15 cellular contexts compared by ENCODE assay signal in genomic region chr9:27203783-27204182, GRCh38.
DNase-seq lines count a peak whose midpoint lies in the region; ATAC-seq and TF ChIP-seq lines count a peak whose summit lies in the region.
"Had no signal": no experiment of that assay in that cellular context is flagged by ENCODE, and none has a peak within 500 bp of the region (broad histone marks: within the 10 kb centered on the region; RNA-seq: fewer than 3 reads in every experiment).

No MANE protein-coding gene starts in this region.

- H3K27ac Mint-ChIP-seq in HFFc6 (no peak overlapping the region; the same call in 1 of the 2 replicates), nephron progenitor cell (peak overlapping the region; percentile 20)
- H3K27ac Mint-ChIP-seq: CD4-positive, CD25-positive, alpha-beta regulatory T cell; GM23338 had no signal

- no peak for TF ChIP-seq CTCF in HFFc6 (IDR thresholded peaks at IDR 0.05)
- no peak for TF ChIP-seq CTCF in nephron progenitor cell (IDR thresholded peaks at IDR 0.05)
- no peak for TF ChIP-seq CTCF in gastroesophageal sphincter (IDR thresholded peaks at IDR 0.05)

- H3K36me3 Mint-ChIP-seq in HFFc6 (ENCODE audit: low read depth) = peaks cover 4% of the 10 kb centered on the region; the same call in 1 of the 2 replicates
- no peaks in the 10 kb centered on the region for H3K36me3 Mint-ChIP-seq in nephron progenitor cell (ENCODE audit: low read depth)
- H3K36me3 Mint-ChIP-seq: CD4-positive, CD25-positive, alpha-beta regulatory T cell had no signal

- intact Hi-C loops in aorta (cut with DNase I) (no loop called here), sciatic nerve (cut with DNase I) (no loop called here)

- H3K36me3 ChIP-seq in aorta (ENCODE audit: control insufficient read depth in 1 of 2, insufficient read depth in 2 of 2, low read length in 1 of 2) (peaks cover 4 to 5% of the 10 kb centered on the region in 2 donors), gastroesophageal sphincter (no peaks in the 10 kb centered on the region)
- H3K36me3 ChIP-seq: BLaER1 treated with 17β-estradiol and CSF1 and Interleukin-3, amounts not matched to agents 10 nM and 100 nM had no signal

- TF ChIP-seq EP300 in gastroesophageal sphincter (IDR thresholded peaks at IDR 0.05) = no peak

- H3K27me3 Mint-ChIP-seq in HFFc6 (ENCODE audit: insufficient read depth) = no peaks in the 10 kb centered on the region; the same call in 1 of the 2 replicates
- H3K27me3 Mint-ChIP-seq in nephron progenitor cell (ENCODE audit: low read depth, poor library complexity) = peaks cover 3% of the 10 kb centered on the region
- H3K27me3 Mint-ChIP-seq: CD4-positive, CD25-positive, alpha-beta regulatory T cell had no signal

- 10 to 15% methylated on average over 3 of the region's 3 CpGs for WGBS in aorta, 2 donors
- WGBS in gastroesophageal sphincter (ENCODE audit: low coverage in 1 of 2), 2 donors = 62 to 65% methylated on average over 2 to 3 of the region's 3 CpGs

- peak overlapping the region; percentile 51 to 67 for H3K27ac ChIP-seq in aorta (ENCODE audit: low read depth in 1 of 2, low read length in 2 of 2)
- H3K27ac ChIP-seq in gastroesophageal sphincter = no peak overlapping the region
- H3K27ac ChIP-seq: BLaER1 treated with 17β-estradiol and CSF1 and Interleukin-3, amounts not matched to agents 10 nM and 100 nM had no signal

- H3K9me3 Mint-ChIP-seq in HFFc6 (no peaks in the 10 kb centered on the region), nephron progenitor cell (no peaks in the 10 kb centered on the region)
- H3K9me3 Mint-ChIP-seq: GM23338 had no signal

- H3K27me3 ChIP-seq in aorta (ENCODE audit: control insufficient read depth in 1 of 2, insufficient read depth in 2 of 2, low read length in 1 of 2) (no peaks in the 10 kb centered on the region), gastroesophageal sphincter (no peaks in the 10 kb centered on the region)
- H3K27me3 ChIP-seq: BLaER1 treated with 17β-estradiol and CSF1 and Interleukin-3, amounts not matched to agents 10 nM and 100 nM had no signal

- DNase-seq in HFFc6 (no peak), astrocyte of the hippocampus (ENCODE audit: low read depth, low spot score) (peak; percentile 34), nephron progenitor cell (no peak), aorta (no peak), sciatic nerve (ENCODE audit: low spot score) (no peak)
- no peak for DNase-seq in stimulated activated CD4-positive, alpha-beta T cell treated with anti-CD3 and anti-CD28 coated beads, Interleukin-2, amount 100 ng/mL, for 24 hours
- DNase-seq: 8988T; Calu3; CD4-positive, CD25-positive, alpha-beta regulatory T cell; DMS 273 treated with DMSO at 0.1 percent for 48 hours; H7 had no signal

- H3K4me3 ChIP-seq in aorta (ENCODE audit: low read length in 2 of 2) (no peak overlapping the region), gastroesophageal sphincter (no peak overlapping the region)
- H3K4me3 ChIP-seq: BLaER1 treated with 17β-estradiol and CSF1 and Interleukin-3, amounts not matched to agents 10 nM and 100 nM; GM12878; GM23338 had no signal

- no peak for TF ChIP-seq POLR2A in gastroesophageal sphincter (IDR thresholded peaks at IDR 0.05)

- H3K9me3 ChIP-seq in aorta (ENCODE audit: control insufficient read depth, low read length) (no peaks in the 10 kb centered on the region), gastroesophageal sphincter (no peaks in the 10 kb centered on the region)
- H3K9me3 ChIP-seq: BLaER1 treated with 17β-estradiol and CSF1 and Interleukin-3, amounts not matched to agents 10 nM and 100 nM had no signal

- H3K4me3 Mint-ChIP-seq in HFFc6 (0 out of 2 replicates have a peak overlapping the region, but pooled peaks have one; percentile 24), nephron progenitor cell (no peak overlapping the region)
- H3K4me3 Mint-ChIP-seq: CD4-positive, CD25-positive, alpha-beta regulatory T cell; GM23338 had no signal

- ATAC-seq in aorta (ENCODE audit: low FRiP score) (no peak), sciatic nerve (no peak), gastroesophageal sphincter (no peak)
- ATAC-seq: GM12878, GM23338 had no signal

- H3K4me1 ChIP-seq in aorta (ENCODE audit: control insufficient read depth in 1 of 2, insufficient read depth in 2 of 2, low read length in 2 of 2) = peaks cover 0 to 6% of the 10 kb centered on the region in 2 donors
- peaks cover 0 to 1% (median 0%) of the 10 kb centered on the region in 3 donors for H3K4me1 ChIP-seq in gastroesophageal sphincter
- H3K4me1 ChIP-seq: BLaER1 treated with 17β-estradiol and CSF1 and Interleukin-3, amounts not matched to agents 10 nM and 100 nM had no signal

- H3K4me1 Mint-ChIP-seq in HFFc6 (ENCODE audit: low read depth) (peaks cover 41% of the 10 kb centered on the region), nephron progenitor cell (no peaks in the 10 kb centered on the region)
- H3K4me1 Mint-ChIP-seq: CD4-positive, CD25-positive, alpha-beta regulatory T cell; GM23338 had no signal

Comparison
In these comparisons a context has a peak if more than half of its experiments do, and no peak if none do; other contexts are left out.
1. H3K27ac ChIP-seq: peak in aorta (2 of 2); none in gastroesophageal sphincter (0 of 4).